ENCODE assay signal across 27 cellular contexts in genomic region chr1:70556541-70556940, GRCh38.
"Had no signal": no experiment of that assay in that cellular context is flagged by ENCODE, and none has a peak within 500 bp of the region (broad histone marks: within the 10 kb centered on the region; RNA-seq: fewer than 3 reads in every experiment).

No MANE protein-coding gene starts in this region.

- H3K9me3 ChIP-seq: ovary, psoas muscle, right lobe of liver, sigmoid colon, stomach, thoracic aorta, thyroid gland, tibial nerve, upper lobe of left lung, vagina had no signal

- H3K27me3 ChIP-seq: neural progenitor cell, ovary, right lobe of liver, sigmoid colon, stomach, thyroid gland, tibial nerve, upper lobe of left lung, vagina had no signal

- H3K27me3 Mint-ChIP-seq: stimulated activated naive CD8-positive, alpha-beta T cell treated with anti-CD3 and anti-CD28 coated beads, Interleukin-15, Interleukin-2, amounts not matched to agents 100 ng/mL and 50 ng/mL, for 24 hours had no signal

- H2AFZ ChIP-seq: neural progenitor cell, parathyroid adenoma had no signal

- H3K27ac ChIP-seq: neural progenitor cell, ovary, parathyroid adenoma, psoas muscle, right lobe of liver, sigmoid colon, stomach, thoracic aorta, thyroid gland, tibial nerve, upper lobe of left lung, vagina had no signal

- ATAC-seq: psoas muscle; right cardiac atrium; right lobe of liver; stimulated activated effector memory CD8-positive, alpha-beta T cell treated with anti-CD3 and anti-CD28 coated beads, Interleukin-12 subunit alpha, Interleukin-12 subunit beta, amount 100 ng/mL, for 72 hours; stimulated activated naive B cell treated with anti-CD40 and anti-IgM and Interleukin-4, amounts not matched to agents 10 μg/mL and 1 μg/mL and 100 μg/mL, for 72 hours had no signal

- H3K36me3 ChIP-seq: neural progenitor cell, ovary, right lobe of liver, sigmoid colon, stomach, thoracic aorta, thyroid gland, tibial nerve, upper lobe of left lung, vagina had no signal

- H3K4me1 Mint-ChIP-seq: neural progenitor cell; stimulated activated effector memory CD8-positive, alpha-beta T cell treated with anti-CD3 and anti-CD28 coated beads, Interleukin-12 subunit alpha, Interleukin-12 subunit beta, amount 100 ng/mL, for 72 hours; stimulated activated naive B cell treated with anti-CD40 and anti-IgM and Interleukin-4, amounts not matched to agents 10 μg/mL and 1 μg/mL and 100 μg/mL, for 72 hours had no signal

- DNase-seq: occipital lobe; ovary; posterior cingulate gyrus; psoas muscle; right cardiac atrium; right lobe of liver; sigmoid colon; small intestine; stimulated activated CD4-positive, alpha-beta T cell treated with anti-CD3 and anti-CD28 coated beads, Interleukin-15, amount 100 ng/mL, for 24 hours; stimulated activated CD4-positive, alpha-beta T cell treated with anti-CD3 and anti-CD28 coated beads, Interleukin-2, amount 100 ng/mL, for 24 hours; stimulated activated CD4-positive, alpha-beta T cell treated with anti-CD3 and anti-CD28 coated beads, Interleukin-2, amount 100 ng/mL, for 48 hours; stimulated activated CD4-positive, alpha-beta T cell treated with anti-CD3 and anti-CD28 coated beads, Interleukin-4, amount 100 ng/mL, for 24 hours; stimulated activated naive B cell treated with anti-CD40 and anti-IgM and Interleukin-4, amounts not matched to agents 10 μg/mL and 1 μg/mL and 100 μg/mL, for 72 hours; stimulated activated naive CD4-positive, alpha-beta T cell treated with Interleukin-2 at 50 U/mL for 16 hours; stomach; thyroid gland; trophoblast cell; upper lobe of left lung had no signal

- H3K9me3 Mint-ChIP-seq: nephron; neural progenitor cell; stimulated activated effector memory CD8-positive, alpha-beta T cell treated with anti-CD3 and anti-CD28 coated beads, Interleukin-12 subunit alpha, Interleukin-12 subunit beta, amount 100 ng/mL, for 72 hours; stimulated activated naive B cell treated with anti-CD40 and anti-IgM and Interleukin-4, amounts not matched to agents 10 μg/mL and 1 μg/mL and 100 μg/mL, for 72 hours had no signal

- H3K4me1 ChIP-seq: neural progenitor cell, parathyroid adenoma, psoas muscle, right lobe of liver, stomach, thyroid gland, tibial nerve, upper lobe of left lung, vagina had no signal

- H3K36me3 Mint-ChIP-seq: neural progenitor cell; stimulated activated effector memory CD8-positive, alpha-beta T cell treated with anti-CD3 and anti-CD28 coated beads, Interleukin-12 subunit alpha, Interleukin-12 subunit beta, amount 100 ng/mL, for 72 hours; stimulated activated naive B cell treated with anti-CD40 and anti-IgM and Interleukin-4, amounts not matched to agents 10 μg/mL and 1 μg/mL and 100 μg/mL, for 72 hours had no signal

- H3K4me3 ChIP-seq: neural progenitor cell, ovary, psoas muscle, right lobe of liver, sigmoid colon, stomach, thoracic aorta, thyroid gland, tibial nerve, upper lobe of left lung, vagina had no signal

- H3K27ac Mint-ChIP-seq: nephron; neural progenitor cell; progenitor cell of endocrine pancreas; stimulated activated effector memory CD8-positive, alpha-beta T cell treated with anti-CD3 and anti-CD28 coated beads, Interleukin-12 subunit alpha, Interleukin-12 subunit beta, amount 100 ng/mL, for 72 hours; stimulated activated naive B cell treated with anti-CD40 and anti-IgM and Interleukin-4, amounts not matched to agents 10 μg/mL and 1 μg/mL and 100 μg/mL, for 72 hours; stimulated activated naive CD8-positive, alpha-beta T cell treated with anti-CD3 and anti-CD28 coated beads, Interleukin-15, Interleukin-2, amounts not matched to agents 100 ng/mL and 50 ng/mL, for 24 hours had no signal

- H3K4me3 Mint-ChIP-seq: nephron; neural progenitor cell; stimulated activated effector memory CD8-positive, alpha-beta T cell treated with anti-CD3 and anti-CD28 coated beads, Interleukin-12 subunit alpha, Interleukin-12 subunit beta, amount 100 ng/mL, for 72 hours; stimulated activated naive B cell treated with anti-CD40 and anti-IgM and Interleukin-4, amounts not matched to agents 10 μg/mL and 1 μg/mL and 100 μg/mL, for 72 hours; stimulated activated naive CD8-positive, alpha-beta T cell treated with anti-CD3 and anti-CD28 coated beads, Interleukin-15, Interleukin-2, amounts not matched to agents 100 ng/mL and 50 ng/mL, for 24 hours had no signal

- FAIRE-seq: small intestine had no signal

- H3K9ac ChIP-seq: neural progenitor cell, parathyroid adenoma had no signal

- H3K4me2 ChIP-seq: neural progenitor cell had no signal

- H3K79me2 ChIP-seq: parathyroid adenoma had no signal
